14 cellular contexts compared by ENCODE assay signal in genomic region chr2:88606371-88607030, GRCh38. TPM values are rescaled to one million over a fixed set of nuclear protein-coding genes. Genes with fewer than 3 reads are reported as not detected.
A peak's percentile ranks its signal among the peaks of the same experiment; 100 is the strongest.
DNase-seq lines count a peak whose midpoint lies in the region; ATAC-seq and TF ChIP-seq lines count a peak whose summit lies in the region.
"Had no signal": no experiment of that assay in that cellular context is flagged by ENCODE, and none has a peak within 500 bp of the region (broad histone marks: within the 10 kb centered on the region; RNA-seq: fewer than 3 reads in every experiment).

No MANE protein-coding gene starts in this region.

- peaks cover 3% of the 10 kb centered on the region for H3K4me1 Mint-ChIP-seq in activated CD8-positive, alpha-beta memory T cell treated with anti-CD3 and anti-CD28 coated beads, Interleukin-2, amount 10 ng/mL, durations not matched to agents 7 days and 5 days

- no peaks in the 10 kb centered on the region for H3K9me3 Mint-ChIP-seq in activated CD8-positive, alpha-beta memory T cell treated with anti-CD3 and anti-CD28 coated beads, Interleukin-2, amount 10 ng/mL, durations not matched to agents 7 days and 5 days (ENCODE audit: low read depth)
- H3K9me3 Mint-ChIP-seq: activated T-helper 2 cell treated with anti-CD3 and anti-CD28 coated beads, Interferon-gamma antibody, Interleukin-2, Interleukin-4, amounts not matched to agents 10 μg/mL and 5 μg/mL and 100 μg/mL, durations not matched to agents 14 hours and 24 hours and 36 hours had no signal

- H3K4me3 ChIP-seq in BLaER1 = peak overlapping the region; percentile 46

- peak; percentile 87 for ATAC-seq in HG02642 (IDR thresholded peaks at IDR 0.05; ENCODE audit: poor library complexity, unreplicated experiment)
- ATAC-seq in HG03460 (IDR thresholded peaks at IDR 0.05; ENCODE audit: unreplicated experiment) = peak; percentile 89
- no peak for ATAC-seq in activated CD4-positive, CD25-positive, alpha-beta regulatory T cell treated with anti-CD3 and anti-CD28 coated beads, Interleukin-2, amount 50 U/mL, for 24 hours
- no peak for ATAC-seq in activated CD8-positive, alpha-beta memory T cell treated with anti-CD3 and anti-CD28 coated beads, Interleukin-2, amount 10 ng/mL, durations not matched to agents 7 days and 5 days

- peak; percentile 14 for TF ChIP-seq POLR2A in GM19099 (IDR thresholded peaks at IDR 0.05; ENCODE audit: extremely low read depth, insufficient read length, low read depth)

- H3K27ac Mint-ChIP-seq in activated CD8-positive, alpha-beta memory T cell treated with anti-CD3 and anti-CD28 coated beads, Interleukin-2, amount 10 ng/mL, durations not matched to agents 7 days and 5 days = no peak overlapping the region
- H3K27ac Mint-ChIP-seq: activated T-helper 2 cell treated with anti-CD3 and anti-CD28 coated beads, Interferon-gamma antibody, Interleukin-2, Interleukin-4, amounts not matched to agents 10 μg/mL and 5 μg/mL and 100 μg/mL, durations not matched to agents 14 hours and 24 hours and 36 hours had no signal

- CTCF ChIA-PET in activated CD8-positive, alpha-beta memory T cell treated with anti-CD3 and anti-CD28 coated beads, Interleukin-2, amount 10 ng/mL, durations not matched to agents 7 days and 5 days (lab: Charles Lee) = interaction anchor here (1.0 to 1.6 kb wide), 2 partner anchors 15 to 65 kb away, joined by 3 to 5 read pairs; no protein-coding TSS in a partner anchor

- no peak overlapping the region for H3K4me3 Mint-ChIP-seq in activated CD8-positive, alpha-beta memory T cell treated with anti-CD3 and anti-CD28 coated beads, Interleukin-2, amount 10 ng/mL, durations not matched to agents 7 days and 5 days

- peaks cover 9% of the 10 kb centered on the region for H3K36me3 Mint-ChIP-seq in activated CD8-positive, alpha-beta memory T cell treated with anti-CD3 and anti-CD28 coated beads, Interleukin-2, amount 10 ng/mL, durations not matched to agents 7 days and 5 days

- H3K27me3 ChIP-seq in BLaER1 = no peaks in the 10 kb centered on the region

- peak overlapping the region; percentile 63 for H3K9ac ChIP-seq in BLaER1

- H4K20me1 ChIP-seq in BLaER1 = no peaks in the 10 kb centered on the region

- peaks cover 99% of the 10 kb centered on the region for H3K4me1 ChIP-seq in BLaER1

- peak overlapping the region; percentile 84 for H3K27ac ChIP-seq in BLaER1

- H3K4me2 ChIP-seq in BLaER1 = peak overlapping the region; percentile 85

- DNase-seq in stimulated activated CD4-positive, alpha-beta T cell treated with anti-CD3 and anti-CD28 coated beads, Interleukin-2, amount 100 ng/mL, for 24 hours = no peak
- no peak for DNase-seq in activated CD4-positive, alpha-beta T cell treated with anti-CD3 and anti-CD28 coated beads, Interleukin-2, amount 50 U/mL, for 1 hour
- DNase-seq in activated CD8-positive, alpha-beta memory T cell treated with anti-CD3 and anti-CD28 coated beads, Interleukin-2, amount 10 ng/mL, durations not matched to agents 7 days and 5 days = no peak
- DNase-seq: foreskin melanocyte; KG1; NCI-H510A treated with DMSO at 0.1 percent for 48 hours; stimulated activated naive CD4-positive, alpha-beta T cell; T-helper 9 cell had no signal

- no peaks in the 10 kb centered on the region for H3K9me3 ChIP-seq in BLaER1

- peaks cover 23% of the 10 kb centered on the region; the same call in 1 of the 2 replicates for H3K36me3 ChIP-seq in BLaER1

- H3K27me3 Mint-ChIP-seq in activated CD8-positive, alpha-beta memory T cell treated with anti-CD3 and anti-CD28 coated beads, Interleukin-2, amount 10 ng/mL, durations not matched to agents 7 days and 5 days = no peaks in the 10 kb centered on the region

RNA-seq across cellular contexts. Expression of gene EIF2AK3, which starts 20.8 kb away (rescaled TPM):
- total RNA-seq in activated CD8-positive, alpha-beta memory T cell treated with anti-CD3 and anti-CD28 coated beads, Interleukin-2, amount 10 ng/mL, durations not matched to agents 7 days and 5 days = 10 to 100 TPM; 17.0 to 29.8 TPM

Comparison
In these comparisons a context has a peak if more than half of its experiments do, and no peak if none do; other contexts are left out.
1. ATAC-seq: peak in HG02642 (single experiment) and HG03460 (single experiment); none in activated CD4-positive, CD25-positive, alpha-beta regulatory T cell treated with anti-CD3 and anti-CD28 coated beads, Interleukin-2, amount 50 U/mL, for 24 hours (0 of 2) and activated CD8-positive, alpha-beta memory T cell treated with anti-CD3 and anti-CD28 coated beads, Interleukin-2, amount 10 ng/mL, durations not matched to agents 7 days and 5 days (single experiment).